ENCODE assay signal across 1 cellular context in genomic region chr3:58563386-58564035, GRCh38.
TF ChIP-seq lines count a peak whose summit lies in the region.

No MANE protein-coding gene starts in this region.

TF ChIP-seq in A549, 52 proteins besides CTCF, POLR2A, EP300 and RAD21 (continued from another document):
- TF ChIP-seq RNF2 (IDR thresholded peaks at IDR 0.05; ENCODE audit: borderline replicate concordance, low read depth) (no peak), BHLHE40 (IDR thresholded peaks at IDR 0.05; ENCODE audit: low read depth, low read length) (no peak), SREBF2 (IDR thresholded peaks at IDR 0.05) (no peak)
